Comparison of ENCODE assay signal across 24 cellular contexts in the genomic region with DNA sequence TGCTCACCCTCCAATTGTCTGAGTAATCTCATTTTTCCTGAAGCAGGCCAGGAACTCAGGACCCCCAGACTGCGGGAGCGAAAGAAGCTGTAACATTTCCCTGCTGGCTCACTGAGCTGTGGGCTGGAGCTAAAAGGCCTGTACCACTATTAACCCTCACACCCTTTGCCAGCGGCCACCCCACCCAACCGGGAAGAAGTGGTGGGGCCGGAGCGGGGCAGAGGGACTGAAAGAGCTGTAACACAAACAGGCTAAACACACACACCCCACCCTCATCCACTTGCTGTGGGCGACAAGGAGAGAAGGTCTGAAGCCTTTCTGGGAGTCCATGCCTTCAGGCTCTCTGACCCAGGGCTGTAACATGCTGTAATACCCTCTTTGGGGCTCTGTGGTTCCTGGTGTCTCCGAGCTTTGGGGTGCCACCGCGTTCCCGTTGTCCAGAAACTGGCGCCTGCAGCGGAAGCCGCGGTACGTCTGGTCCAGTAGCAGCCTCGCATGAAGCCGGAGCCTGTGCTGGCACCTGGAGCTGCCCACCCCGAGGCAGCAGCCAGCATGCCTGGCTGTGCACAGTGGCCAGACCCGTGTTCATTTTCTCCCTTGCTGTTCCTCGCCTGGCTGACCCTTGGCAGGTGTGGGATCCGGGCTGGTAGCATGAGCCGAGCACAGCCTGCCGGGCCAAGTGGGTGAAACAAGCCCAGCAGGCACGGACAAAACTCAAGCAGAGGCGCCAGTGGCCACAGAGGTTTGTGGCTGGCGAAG.
A peak's percentile ranks its signal among the peaks of the same experiment; 100 is the strongest.
DNase-seq lines count a peak whose midpoint lies in the region; ATAC-seq and TF ChIP-seq lines count a peak whose summit lies in the region.
"Had no signal": no experiment of that assay in that cellular context is flagged by ENCODE, and none has a peak within 500 bp of the region (broad histone marks: within the 10 kb centered on the region; RNA-seq: fewer than 3 reads in every experiment).

No MANE protein-coding gene starts in this region.

- TF ChIP-seq CTCF in left ventricle myocardium inferior (IDR thresholded peaks at IDR 0.05; ENCODE audit: borderline replicate concordance) (no peak), chondrocyte (IDR thresholded peaks at IDR 0.05) (no peak), osteoblast (IDR thresholded peaks at IDR 0.05; ENCODE audit: extremely low read depth, low read depth, low read length) (no peak), upper lobe of right lung (IDR thresholded peaks at IDR 0.05) (no peak), thyroid gland (IDR thresholded peaks at IDR 0.05) (no peak)

- no peaks in the 10 kb centered on the region for H4K20me1 ChIP-seq in osteoblast (ENCODE audit: insufficient read depth, low read length)
- H4K20me1 ChIP-seq: BLaER1 had no signal

- DNase-seq in Right ventricle myocardium superior: peak; percentile 22
- DNase-seq in left ventricle myocardium inferior: no peak
- peak; percentile 79 for DNase-seq in chondrocyte (ENCODE audit: low spot score)
- DNase-seq in osteoblast (ENCODE audit: insufficient read length, low spot score, missing footprints): peak; percentile 41
- DNase-seq in upper lobe of right lung: peak; percentile 60
- DNase-seq in activated CD4-positive, alpha-beta T cell treated with anti-CD3 and anti-CD28 coated beads, Interleukin-2, amount 50 U/mL, for 1 hour: no peak
- DNase-seq in thyroid gland: no peak
- DNase-seq: CD4-positive, alpha-beta T cell; DMS53; HFFc6; KBM-7; MM.1S; NCI-H2081; NCI-H2171; NCI-H226; NCI-H510A; RPMI8226; SIG-M5; SW 1271 had no signal

- no peak overlapping the region for H2AFZ ChIP-seq in osteoblast (ENCODE audit: low read length)

- H3K79me2 ChIP-seq in osteoblast (ENCODE audit: insufficient read depth, low read length): no peaks in the 10 kb centered on the region

- no peaks in the 10 kb centered on the region for H3K9me3 Mint-ChIP-seq in chondrocyte (ENCODE audit: low read depth)

- intact Hi-C loops in Right ventricle myocardium superior (cut with DNase I) (no loop called here), left ventricle myocardium inferior (cut with micrococcal nuclease) (no loop called here), upper lobe of right lung (cut with DNase I) (no loop called here), thyroid gland (cut with DNase I) (no loop called here)

- H3K4me3 ChIP-seq in left ventricle myocardium inferior (no peak overlapping the region), osteoblast (ENCODE audit: insufficient read depth, low read length) (no peak overlapping the region), upper lobe of right lung (no peak overlapping the region), thyroid gland (replicated peaks in 1 of 3) (no peak overlapping the region)
- H3K4me3 ChIP-seq: BLaER1, GM12878, HAP-1, SK-N-MC had no signal

- no peaks in the 10 kb centered on the region for H3K27me3 ChIP-seq in left ventricle myocardium inferior (ENCODE audit: low read depth)
- no peaks in the 10 kb centered on the region for H3K27me3 ChIP-seq in osteoblast (ENCODE audit: insufficient read depth, low read length)
- H3K27me3 ChIP-seq in upper lobe of right lung: no peaks in the 10 kb centered on the region
- no peaks in the 10 kb centered on the region for H3K27me3 ChIP-seq in thyroid gland
- H3K27me3 ChIP-seq: BLaER1 had no signal

- H3K4me1 Mint-ChIP-seq in chondrocyte (ENCODE audit: low read depth): peaks cover 5% of the 10 kb centered on the region

- no peak overlapping the region for H3K4me2 ChIP-seq in osteoblast (ENCODE audit: insufficient read depth, low read length)
- H3K4me2 ChIP-seq: BLaER1 had no signal

- no peaks in the 10 kb centered on the region for H3K36me3 Mint-ChIP-seq in chondrocyte (ENCODE audit: low read depth)

- H3K36me3 ChIP-seq in left ventricle myocardium inferior (no peaks in the 10 kb centered on the region), osteoblast (ENCODE audit: insufficient read depth, low read length) (no peaks in the 10 kb centered on the region), upper lobe of right lung (no peaks in the 10 kb centered on the region), thyroid gland (no peaks in the 10 kb centered on the region)
- H3K36me3 ChIP-seq: BLaER1, HAP-1 had no signal

- H3K9me3 ChIP-seq in left ventricle myocardium inferior (replicated peaks): no peaks in the 10 kb centered on the region
- H3K9me3 ChIP-seq in osteoblast (ENCODE audit: low read depth, low read length): no peaks in the 10 kb centered on the region
- H3K9me3 ChIP-seq in upper lobe of right lung: no peaks in the 10 kb centered on the region
- H3K9me3 ChIP-seq in thyroid gland: no peaks in the 10 kb centered on the region
- H3K9me3 ChIP-seq: HAP-1 had no signal

- TF ChIP-seq POLR2A in thyroid gland (IDR thresholded peaks at IDR 0.05): no peak

- H3K27ac ChIP-seq in left ventricle myocardium inferior (replicated peaks) (no peak overlapping the region), osteoblast (ENCODE audit: low read depth, low read length) (no peak overlapping the region), upper lobe of right lung (no peak overlapping the region), thyroid gland (no peak overlapping the region)
- H3K27ac ChIP-seq: BLaER1, SK-N-MC had no signal

- H3K27me3 Mint-ChIP-seq in chondrocyte (ENCODE audit: low read depth): no peaks in the 10 kb centered on the region
- H3K27me3 Mint-ChIP-seq: CD4-positive, alpha-beta T cell had no signal

- H3K4me1 ChIP-seq in left ventricle myocardium inferior (no peaks in the 10 kb centered on the region), osteoblast (ENCODE audit: insufficient read depth, low read length) (no peaks in the 10 kb centered on the region), upper lobe of right lung (no peaks in the 10 kb centered on the region), thyroid gland (no peaks in the 10 kb centered on the region)
- H3K4me1 ChIP-seq: BLaER1, HAP-1 had no signal

- no peak overlapping the region for H3K27ac Mint-ChIP-seq in chondrocyte (ENCODE audit: unreplicated experiment)
- H3K27ac Mint-ChIP-seq: CD4-positive, alpha-beta T cell; HFFc6 had no signal

- no peak overlapping the region for H3K4me3 Mint-ChIP-seq in chondrocyte (ENCODE audit: unreplicated experiment)
- H3K4me3 Mint-ChIP-seq: CD4-positive, alpha-beta T cell; HFFc6 had no signal

- WGBS in thyroid gland, 2 donors: 87 to 90% methylated on average over 26 of the region's 27 CpGs

- ATAC-seq in Right ventricle myocardium superior (ENCODE audit: poor library complexity) (no peak), upper lobe of right lung (peak; percentile 29), GM18873 (IDR thresholded peaks at IDR 0.05; ENCODE audit: low FRiP score, unreplicated experiment) (no peak)
- ATAC-seq: GM12878 had no signal

Comparison
In these comparisons a context has a peak if more than half of its experiments do, and no peak if none do; other contexts are left out.
1. DNase-seq: peak in Right ventricle myocardium superior (single experiment), chondrocyte (single experiment), osteoblast (single experiment) and upper lobe of right lung (single experiment); none in left ventricle myocardium inferior (single experiment), activated CD4-positive, alpha-beta T cell treated with anti-CD3 and anti-CD28 coated beads, Interleukin-2, amount 50 U/mL, for 1 hour (single experiment) and thyroid gland (0 of 2).